Comparison of ENCODE assay signal across 8 cellular contexts in the genomic region with DNA sequence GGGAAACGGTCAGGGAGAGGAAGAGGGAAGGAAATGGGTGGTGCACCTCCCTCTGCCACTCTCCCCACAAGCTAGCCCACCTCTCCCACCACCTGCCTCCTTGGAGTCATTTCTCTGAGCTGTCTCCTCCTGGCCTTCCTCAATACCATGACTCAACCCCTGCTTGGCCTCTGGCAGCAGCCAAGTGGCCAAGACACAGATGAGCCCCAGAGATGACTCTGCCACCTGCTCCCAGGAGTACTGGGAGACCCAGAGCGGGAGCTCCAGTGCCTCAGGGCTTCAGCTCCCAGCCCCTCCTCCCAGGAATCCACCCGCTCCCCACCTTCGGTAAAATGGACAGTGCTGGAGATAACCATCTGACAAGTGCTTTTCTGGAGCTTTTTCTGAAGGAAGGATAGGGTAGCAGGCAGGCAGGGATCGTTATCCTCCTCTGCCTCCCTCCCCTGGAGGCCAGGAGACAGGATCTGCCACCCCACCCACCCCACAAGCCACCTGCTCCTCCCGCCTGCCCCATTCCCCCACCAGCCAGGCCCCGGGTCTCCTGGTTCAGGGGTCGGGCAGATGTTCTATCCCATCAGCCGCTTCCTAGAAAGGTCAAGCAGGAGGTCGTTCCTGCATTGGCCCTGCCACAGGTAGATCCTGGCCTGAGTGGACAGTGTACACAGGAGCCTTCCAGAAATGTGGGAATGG. TPM values are rescaled to one million over a fixed set of nuclear protein-coding genes. Genes with fewer than 3 reads are reported as not detected.
DNase-seq lines count a peak whose midpoint lies in the region; ATAC-seq and TF ChIP-seq lines count a peak whose summit lies in the region.
"Had no signal": no experiment of that assay in that cellular context is flagged by ENCODE, and none has a peak within 500 bp of the region (broad histone marks: within the 10 kb centered on the region; RNA-seq: fewer than 3 reads in every experiment).

No MANE protein-coding gene starts in this region.

- TF ChIP-seq POLR2A in adrenal gland (IDR thresholded peaks at IDR 0.05), result no peak

- H3K4me1 Mint-ChIP-seq in CD14-positive monocyte (peaks cover 31% of the 10 kb centered on the region), mesothelial cell of epicardium (peaks cover 69% of the 10 kb centered on the region)
- H3K4me1 Mint-ChIP-seq: activated CD4-positive, alpha-beta T cell treated with anti-CD3 and anti-CD28 coated beads, Interleukin-2, amount 10 ng/mL, durations not matched to agents 24 days and 14 days had no signal

- H3K27me3 Mint-ChIP-seq in CD14-positive monocyte (ENCODE audit: low read depth in 3 of 3) (peaks cover 2 to 3% (median 2%) of the 10 kb centered on the region in 3 donors), mesothelial cell of epicardium (ENCODE audit: low read depth) (no peaks in the 10 kb centered on the region)
- H3K27me3 Mint-ChIP-seq: activated CD4-positive, alpha-beta T cell treated with anti-CD3 and anti-CD28 coated beads, Interleukin-2, amount 10 ng/mL, durations not matched to agents 24 days and 14 days had no signal

- H3K9me3 Mint-ChIP-seq in CD14-positive monocyte (peaks cover 0 to 3% (median 0%) of the 10 kb centered on the region in 7 donors), mesothelial cell of epicardium (no peaks in the 10 kb centered on the region)
- H3K9me3 Mint-ChIP-seq: activated CD4-positive, alpha-beta T cell treated with anti-CD3 and anti-CD28 coated beads, Interleukin-2, amount 10 ng/mL, durations not matched to agents 24 days and 14 days had no signal

- peak overlapping the region in 3 of 5 donors; percentile 29 to 93 (median 87) for H3K27ac ChIP-seq in adrenal gland

- H3K36me3 Mint-ChIP-seq in CD14-positive monocyte, result no peaks in the 10 kb centered on the region
- H3K36me3 Mint-ChIP-seq in mesothelial cell of epicardium, result no peaks in the 10 kb centered on the region

- no peaks in the 10 kb centered on the region for H3K27me3 ChIP-seq in adrenal gland

- WGBS in adrenal gland, 4 donors, result 75 to 81% (median 77%) methylated on average over 6 to 10 of the region's 10 CpGs

- intact Hi-C loops in CD14-positive monocyte (cut with micrococcal nuclease) (no loop called here), adrenal gland (cut with DNase I) (no loop called here)

- peaks cover 0 to 27% of the 10 kb centered on the region in 2 donors for H3K4me1 ChIP-seq in adrenal gland (replicated peaks in 1 of 2)

- H3K27ac Mint-ChIP-seq in CD14-positive monocyte (peak overlapping the region; percentile 12 to 75 (median 30)), mesothelial cell of epicardium (peak overlapping the region; percentile 47)
- H3K27ac Mint-ChIP-seq: activated CD4-positive, alpha-beta T cell treated with anti-CD3 and anti-CD28 coated beads, Interleukin-2, amount 10 ng/mL, durations not matched to agents 24 days and 14 days had no signal

- peaks cover 0 to 12% of the 10 kb centered on the region in 2 donors for H3K36me3 ChIP-seq in adrenal gland (replicated peaks in 1 of 2)

- TF ChIP-seq CTCF in CD14-positive monocyte (IDR thresholded peaks at IDR 0.05), result no peak
- TF ChIP-seq CTCF in adrenal gland (IDR thresholded peaks at IDR 0.05), result no peak
- TF ChIP-seq CTCF in mesothelial cell of epicardium (IDR thresholded peaks at IDR 0.05; ENCODE audit: unreplicated experiment), result no peak

- no peak for ATAC-seq in HG03108 (IDR thresholded peaks at IDR 0.05; ENCODE audit: unreplicated experiment)
- no peak for ATAC-seq in GM19467 (IDR thresholded peaks at IDR 0.05; ENCODE audit: unreplicated experiment)

- DNase-seq in CD14-positive monocyte (ENCODE audit: low spot score), result peak; percentile 68
- peak in 3 of 7 donors; percentile 48 to 63 (median 50) for DNase-seq in adrenal gland
- DNase-seq in mesothelial cell of epicardium (ENCODE audit: low spot score in 2 of 2, unreplicated experiment in 2 of 2), result no peak
- DNase-seq in NOMO-1 treated with DMSO at 0.1 percent for 48 hours (lab: John Stamatoyannopoulos, UW; ENCODE audit: unreplicated experiment), result no peak
- DNase-seq: activated CD4-positive, alpha-beta T cell treated with anti-CD3 and anti-CD28 coated beads, Interleukin-2, amount 10 ng/mL, durations not matched to agents 24 days and 14 days; NCI-H1105 had no signal

- H3K4me3 ChIP-seq in adrenal gland, result no peak overlapping the region

- H3K4me3 Mint-ChIP-seq in CD14-positive monocyte (peak overlapping the region in 1 of 2 donors; percentile 30), mesothelial cell of epicardium (no peak overlapping the region)
- H3K4me3 Mint-ChIP-seq: activated CD4-positive, alpha-beta T cell treated with anti-CD3 and anti-CD28 coated beads, Interleukin-2, amount 10 ng/mL, durations not matched to agents 24 days and 14 days had no signal

- H3K9me3 ChIP-seq in adrenal gland (replicated peaks in 1 of 3), result no peaks in the 10 kb centered on the region

RNA-seq across cellular contexts. Expression of gene S100A16, which starts 2.5 kb away (rescaled TPM):
- polyA plus RNA-seq in CD14-positive monocyte (not detected), adrenal gland (100 to 1,000 TPM in 1 of 3 donors, 10 to 100 TPM in 2; 61.5 to 128 (median 95.3) TPM)
- total RNA-seq in adrenal gland (100 to 1,000 TPM in 2 of 8 donors, 10 to 100 TPM in 6; 45.1 to 126 (median 76.2) TPM), mesothelial cell of epicardium (22.1 to 24.8 TPM (median 22.4 TPM) in 3 replicates)
- total RNA-seq: activated CD4-positive, alpha-beta T cell treated with anti-CD3 and anti-CD28 coated beads, Interleukin-2, amount 10 ng/mL, durations not matched to agents 24 days and 14 days had no signal

RNA-seq across cellular contexts. Expression of gene S100A14, which starts 5.6 kb away (rescaled TPM):
- polyA plus RNA-seq in CD14-positive monocyte (not detected), adrenal gland (1 to 10 TPM in 1 of 3 donors, under 1 TPM in 1, not detected in 1; 0.88 to 2.2 TPM)
- total RNA-seq in adrenal gland (under 1 TPM in 3 of 8 donors, not detected in 5; 0.32 to 0.90 (median 0.53) TPM), mesothelial cell of epicardium (8.5 to 10.1 TPM (median 10.0 TPM) in 3 replicates)
- total RNA-seq: activated CD4-positive, alpha-beta T cell treated with anti-CD3 and anti-CD28 coated beads, Interleukin-2, amount 10 ng/mL, durations not matched to agents 24 days and 14 days had no signal

RNA-seq across cellular contexts. Expression of gene S100A13, which starts 16.8 kb away (rescaled TPM):
- 1 to 10 TPM; 2.5 to 2.6 TPM for polyA plus RNA-seq in CD14-positive monocyte
- total RNA-seq in adrenal gland, result 100 to 1,000 TPM in 6 of 8 donors, 10 to 100 TPM in 2; 57.6 to 289 (median 138) TPM
- polyA plus RNA-seq in adrenal gland, result 100 to 1,000 TPM; 185 to 266 (median 235) TPM
- total RNA-seq in mesothelial cell of epicardium, result 46.6 to 58.5 TPM (median 54.5 TPM) in 3 replicates

RNA-seq across cellular contexts. Expression of gene S100A1, which starts 17.8 kb away (rescaled TPM):
- not detected for polyA plus RNA-seq in CD14-positive monocyte
- total RNA-seq in adrenal gland, result 1 to 10 TPM in 3 of 8 donors, under 1 TPM in 2, not detected in 3; 0.55 to 3.8 (median 1.8) TPM
- polyA plus RNA-seq in adrenal gland, result 10 to 100 TPM in 2 of 3 donors, 1 to 10 TPM in 1; 1.1 to 12.3 (median 10.9) TPM
- total RNA-seq in mesothelial cell of epicardium, result 0.58 to 0.59 TPM in 2 of 3 replicates, not detected in the other
- total RNA-seq: activated CD4-positive, alpha-beta T cell treated with anti-CD3 and anti-CD28 coated beads, Interleukin-2, amount 10 ng/mL, durations not matched to agents 24 days and 14 days had no signal

RNA-seq across cellular contexts. Expression of gene CHTOP, which starts 23.4 kb away (rescaled TPM):
- 10 to 100 TPM; 28.1 to 38.2 TPM for polyA plus RNA-seq in CD14-positive monocyte
- 10 to 100 TPM; 35.5 to 74.9 (median 55.8) TPM for total RNA-seq in adrenal gland
- 10 to 100 TPM; 59.1 to 83.3 (median 71.2) TPM for polyA plus RNA-seq in adrenal gland
- 108 to 114 TPM (median 111 TPM) in 3 replicates for total RNA-seq in mesothelial cell of epicardium
